ENCODE assay signal across 8 cellular contexts in genomic region chr17:31052187-31052889, GRCh38. TPM values are rescaled to one million over a fixed set of nuclear protein-coding genes. Genes with fewer than 3 reads are reported as not detected.
DNase-seq lines count a peak whose midpoint lies in the region; ATAC-seq and TF ChIP-seq lines count a peak whose summit lies in the region.

No MANE protein-coding gene starts in this region.

- no peaks in the 10 kb centered on the region for H3K9me3 ChIP-seq in skeletal muscle satellite cell (replicated peaks; ENCODE audit: low read length)

- H3K36me3 ChIP-seq in skeletal muscle satellite cell (ENCODE audit: insufficient read depth, low read length), result no peaks in the 10 kb centered on the region

- TF ChIP-seq CTCF in foreskin fibroblast (IDR thresholded peaks at IDR 0.05; ENCODE audit: low read depth, low read length) (no peak), GM20000 (IDR thresholded peaks at IDR 0.05; ENCODE audit: extremely low read depth, missing control alignments) (no peak)

- in situ Hi-C loops in SK-MEL-5 (cut with HindIII; ENCODE audit: low pct_unique_long_range_greater_than_20kb, low sequenced_read_pairs), result no loop called here

- peaks cover 5% of the 10 kb centered on the region for H3K27me3 ChIP-seq in skeletal muscle satellite cell (ENCODE audit: control insufficient read depth, insufficient read depth, low read length)

- H3K4me2 ChIP-seq in skeletal muscle satellite cell (ENCODE audit: low read length), result peak overlapping the region; percentile 41

- ATAC-seq in HG03521 (IDR thresholded peaks at IDR 0.05; ENCODE audit: unreplicated experiment), result no peak

- DNase-seq in HCEC 1CT, result peak; percentile 94
- peak; percentile 47 for DNase-seq in SK-MEL-5 (ENCODE audit: low read depth, low spot score)
- DNase-seq in foreskin fibroblast, result peak; percentile 92 to 96
- no peak for DNase-seq in NCI-H510A (lab: John Stamatoyannopoulos, UW)
- no peak for DNase-seq in DMS 273 treated with DMSO at 0.1 percent for 48 hours (lab: John Stamatoyannopoulos, UW)
- DNase-seq in GM20000 (ENCODE audit: low spot score), result no peak

- H3K4me3 ChIP-seq in foreskin fibroblast (ENCODE audit: low read depth in 1 of 2, low read length in 2 of 2) (peak overlapping the region in 1 of 2 donors; percentile 2), skeletal muscle satellite cell (ENCODE audit: low read length) (peak overlapping the region; percentile 15)

- H3K4me1 ChIP-seq in skeletal muscle satellite cell (ENCODE audit: control insufficient read depth, insufficient read depth, low read length), result peaks cover 16% of the 10 kb centered on the region

- H3K9ac ChIP-seq in skeletal muscle satellite cell (ENCODE audit: low read depth, low read length), result no peak overlapping the region

RNA-seq across cellular contexts. Expression of gene NF1, which starts 42.4 kb away (rescaled TPM):
- 25.1 and 26.5 TPM in 2 replicates for total RNA-seq in SK-MEL-5 (2014; rRNA removed; shearing (Covaris generic))
- polyA plus RNA-seq in SK-MEL-5 (2015; cell fraction: cytosol; rRNA removed), result 32.0 and 38.9 TPM in 2 replicates
- polyA plus RNA-seq in SK-MEL-5 (2015; cell fraction: nucleus; rRNA removed), result 24.8 and 25.8 TPM in 2 replicates
- 29.1 and 40.3 TPM in 2 replicates for total RNA-seq in skeletal muscle satellite cell (2012; rRNA removed)

Comparison
In these comparisons a context has a peak if more than half of its experiments do, and no peak if none do; other contexts are left out.
1. DNase-seq: peak in HCEC 1CT (single experiment), SK-MEL-5 (single experiment) and foreskin fibroblast (2 of 2); none in NCI-H510A (single experiment), DMS 273 treated with DMSO at 0.1 percent for 48 hours (single experiment) and GM20000 (single experiment).